Comparison of ENCODE assay signal across 22 cellular contexts in the genomic region with DNA sequence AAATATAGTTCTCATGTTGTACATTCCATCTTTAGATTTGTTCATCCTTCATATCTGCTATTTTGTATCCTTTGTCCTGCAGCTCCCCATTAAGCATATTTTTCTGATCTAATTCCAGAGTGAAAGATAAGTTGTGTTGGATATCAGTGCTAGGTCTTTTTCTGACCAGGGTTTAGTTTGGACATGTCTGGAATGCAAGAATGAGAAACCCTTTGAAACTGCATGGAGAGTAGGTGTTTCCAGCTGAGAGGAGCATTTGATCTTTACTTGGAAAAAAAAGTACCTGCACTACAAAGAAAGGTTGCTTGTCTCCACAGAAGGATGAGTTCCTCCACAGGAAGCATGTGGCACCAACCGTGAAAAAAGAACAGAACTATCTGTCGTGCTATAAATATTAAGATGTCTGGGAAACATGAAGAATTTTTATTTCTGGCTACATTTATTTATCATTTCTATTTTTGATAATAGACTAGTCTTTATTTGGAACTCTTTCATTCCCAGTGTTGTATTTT.
"Had no signal": no experiment of that assay in that cellular context is flagged by ENCODE, and none has a peak within 500 bp of the region (broad histone marks: within the 10 kb centered on the region; RNA-seq: fewer than 3 reads in every experiment).

No MANE protein-coding gene starts in this region.

- H3K36me3 ChIP-seq: left ventricle myocardium inferior, thyroid gland had no signal

- H3K27ac Mint-ChIP-seq: activated CD4-positive, alpha-beta memory T cell treated with anti-CD3 and anti-CD28 coated beads, Interleukin-2, amount 10 ng/mL, durations not matched to agents 7 days and 5 days; activated CD4-positive, alpha-beta T cell treated with anti-CD3 and anti-CD28 coated beads, Interleukin-2, amount 10 ng/mL, durations not matched to agents 24 days and 14 days; activated naive CD8-positive, alpha-beta T cell treated with anti-CD3 and anti-CD28 coated beads, Interleukin-2, amount 50 U/mL, for 24 hours; immature natural killer cell; mesothelial cell of epicardium; naive thymus-derived CD8-positive, alpha-beta T cell; progenitor cell of endocrine pancreas; stimulated activated naive CD8-positive, alpha-beta T cell treated with anti-CD3 and anti-CD28 coated beads, Interleukin-15, Interleukin-2, amounts not matched to agents 100 ng/mL and 50 ng/mL, for 24 hours had no signal

- H3K9me3 ChIP-seq: body of pancreas, left ventricle myocardium inferior, thyroid gland had no signal

- DNase-seq: activated CD4-positive, alpha-beta memory T cell treated with anti-CD3 and anti-CD28 coated beads, Interleukin-2, amount 10 ng/mL, durations not matched to agents 7 days and 5 days; activated CD4-positive, alpha-beta T cell treated with anti-CD3 and anti-CD28 coated beads, Interleukin-2, amount 10 ng/mL, durations not matched to agents 24 days and 14 days; activated gamma-delta T cell; activated naive CD4-positive, alpha-beta T cell treated with anti-CD3 and anti-CD28 coated beads, Interleukin-2, amount 50 U/mL, for 16 hours; activated naive CD8-positive, alpha-beta T cell treated with anti-CD3 and anti-CD28 coated beads, Interleukin-2, amount 50 U/mL, for 24 hours; body of pancreas; erythroblast; foreskin melanocyte; immature natural killer cell; left ventricle myocardium inferior; naive thymus-derived CD8-positive, alpha-beta T cell; retina; stimulated activated CD4-positive, alpha-beta T cell treated with anti-CD3 and anti-CD28 coated beads, Interleukin-4, amount 100 ng/mL, for 4 hours; substantia nigra; T-helper 2 cell; thyroid gland had no signal

- H3K27ac ChIP-seq: body of pancreas, coronary artery, hepatocyte, left ventricle myocardium inferior, thyroid gland had no signal

- H3K4me2 ChIP-seq: hepatocyte had no signal

- H3K4me3 Mint-ChIP-seq: activated CD4-positive, alpha-beta memory T cell treated with anti-CD3 and anti-CD28 coated beads, Interleukin-2, amount 10 ng/mL, durations not matched to agents 7 days and 5 days; activated CD4-positive, alpha-beta T cell treated with anti-CD3 and anti-CD28 coated beads, Interleukin-2, amount 10 ng/mL, durations not matched to agents 24 days and 14 days; activated naive CD8-positive, alpha-beta T cell treated with anti-CD3 and anti-CD28 coated beads, Interleukin-2, amount 50 U/mL, for 24 hours; immature natural killer cell; mesothelial cell of epicardium; naive thymus-derived CD8-positive, alpha-beta T cell; stimulated activated naive CD8-positive, alpha-beta T cell treated with anti-CD3 and anti-CD28 coated beads, Interleukin-15, Interleukin-2, amounts not matched to agents 100 ng/mL and 50 ng/mL, for 24 hours had no signal

- ATAC-seq: activated CD4-positive, CD25-positive, alpha-beta regulatory T cell treated with anti-CD3 and anti-CD28 coated beads, Interleukin-2, amount 50 U/mL, for 24 hours; activated naive CD8-positive, alpha-beta T cell treated with anti-CD3 and anti-CD28 coated beads, Interleukin-2, amount 50 U/mL, for 24 hours; body of pancreas; naive thymus-derived CD8-positive, alpha-beta T cell had no signal

- H3K4me3 ChIP-seq: body of pancreas, coronary artery, hepatocyte, left ventricle myocardium inferior, thyroid gland had no signal

- H2AFZ ChIP-seq: hepatocyte had no signal

- H3K27me3 ChIP-seq: body of pancreas, hepatocyte, thyroid gland had no signal

- H3K9me3 Mint-ChIP-seq: activated CD4-positive, alpha-beta memory T cell treated with anti-CD3 and anti-CD28 coated beads, Interleukin-2, amount 10 ng/mL, durations not matched to agents 7 days and 5 days; activated CD4-positive, alpha-beta T cell treated with anti-CD3 and anti-CD28 coated beads, Interleukin-2, amount 10 ng/mL, durations not matched to agents 24 days and 14 days; activated naive CD8-positive, alpha-beta T cell treated with anti-CD3 and anti-CD28 coated beads, Interleukin-2, amount 50 U/mL, for 24 hours; immature natural killer cell; mesothelial cell of epicardium; naive thymus-derived CD8-positive, alpha-beta T cell; stimulated activated naive CD8-positive, alpha-beta T cell treated with anti-CD3 and anti-CD28 coated beads, Interleukin-15, Interleukin-2, amounts not matched to agents 100 ng/mL and 50 ng/mL, for 24 hours had no signal

- H3K27me3 Mint-ChIP-seq: activated naive CD8-positive, alpha-beta T cell treated with anti-CD3 and anti-CD28 coated beads, Interleukin-2, amount 50 U/mL, for 24 hours; naive thymus-derived CD8-positive, alpha-beta T cell; progenitor cell of endocrine pancreas; stimulated activated naive CD8-positive, alpha-beta T cell treated with anti-CD3 and anti-CD28 coated beads, Interleukin-15, Interleukin-2, amounts not matched to agents 100 ng/mL and 50 ng/mL, for 24 hours had no signal

- H3K36me3 Mint-ChIP-seq: immature natural killer cell; mesothelial cell of epicardium; naive thymus-derived CD8-positive, alpha-beta T cell had no signal
